ENCODE assay signal across 17 cellular contexts in the genomic region with DNA sequence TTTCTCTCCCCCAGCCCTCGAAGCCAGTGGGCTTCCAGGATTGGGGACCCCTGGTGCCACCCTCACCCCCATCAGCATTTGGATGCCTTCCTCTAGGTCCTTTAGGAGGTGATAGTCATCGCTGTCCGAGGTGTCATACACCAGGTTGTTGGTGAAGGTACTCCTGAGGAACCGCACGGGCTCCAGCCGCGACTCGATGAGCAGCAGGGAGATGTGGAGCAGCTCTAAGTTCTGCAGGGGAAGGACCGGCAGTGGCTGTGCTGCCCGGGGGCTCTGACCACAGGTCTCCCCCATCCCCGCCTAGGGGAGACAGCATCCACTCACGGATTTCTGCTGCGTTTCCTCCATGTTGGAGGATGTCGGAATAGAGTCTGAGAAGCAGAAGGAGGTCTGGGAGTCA. TPM values are rescaled to one million over a fixed set of nuclear protein-coding genes. Genes with fewer than 3 reads are reported as not detected.
DNase-seq lines count a peak whose midpoint lies in the region; ATAC-seq lines count a peak whose summit lies in the region.
"Had no signal": no experiment of that assay in that cellular context is flagged by ENCODE, and none has a peak within 500 bp of the region (broad histone marks: within the 10 kb centered on the region; RNA-seq: fewer than 3 reads in every experiment).

No MANE protein-coding gene starts in this region.

- intact Hi-C loops in cardiac septum (cut with DNase I) = no loop called here
- intact Hi-C loops in Right ventricle myocardium inferior (cut with DNase I) = loop anchor here (5.0 kb wide), 1 partner anchor 222 kb away; a partner anchor contains a TSS
- intact Hi-C loops in sciatic nerve (cut with DNase I) = no loop called here

- ATAC-seq in Right ventricle myocardium inferior = no peak
- no peak for ATAC-seq in sciatic nerve
- ATAC-seq: A549 had no signal

- peak; percentile 9 for DNase-seq in activated CD4-positive, CD25-positive, alpha-beta regulatory T cell treated with anti-CD3 and anti-CD28 coated beads, Interleukin-2, amount 50 U/mL, for 72 hours
- no peak for DNase-seq in activated CD4-positive, CD25-positive, alpha-beta regulatory T cell (lab: John Stamatoyannopoulos, UW)
- DNase-seq in cardiac septum (ENCODE audit: low spot score) (peak; percentile 72), Right ventricle myocardium inferior (ENCODE audit: missing footprints) (no peak), sciatic nerve (ENCODE audit: low spot score) (peak; percentile 45), cerebellar nuclear complex (lab: John Stamatoyannopoulos, UW) (no peak), NCI-H226 (no peak)
- DNase-seq: AML-193; CD4-positive, alpha-beta memory T cell; DMS153; DMS79; GDM1; GM23248 had no signal

RNA-seq across cellular contexts. Expression of a gene that starts 1.0 kb away (rescaled TPM):
- not detected for total RNA-seq in cardiac septum
- total RNA-seq in Right ventricle myocardium inferior = not detected
- total RNA-seq in sciatic nerve = not detected
- total RNA-seq: CD4-positive, alpha-beta memory T cell; Daoy; GM23248; H4; HT-29 had no signal

RNA-seq across cellular contexts. Expression of a gene that starts 8.5 kb away (rescaled TPM):
- not detected for total RNA-seq in cardiac septum
- not detected for total RNA-seq in Right ventricle myocardium inferior
- total RNA-seq in sciatic nerve = not detected
- total RNA-seq: CD4-positive, alpha-beta memory T cell; Daoy; GM23248; H4; HT-29 had no signal

RNA-seq across cellular contexts. Expression of a gene that starts 13.7 kb away (rescaled TPM):
- total RNA-seq in cardiac septum = not detected
- not detected for total RNA-seq in Right ventricle myocardium inferior
- total RNA-seq in sciatic nerve = not detected
- total RNA-seq: CD4-positive, alpha-beta memory T cell; Daoy; GM23248; H4; HT-29 had no signal

RNA-seq across cellular contexts. Expression of a gene that starts 22.0 kb away (rescaled TPM):
- total RNA-seq in cardiac septum = 2.7 TPM
- total RNA-seq in Right ventricle myocardium inferior = 6.9 TPM
- 5.3 TPM for total RNA-seq in sciatic nerve
- total RNA-seq: Daoy, GM23248, H4, HT-29 had no signal

RNA-seq across cellular contexts. Expression of a gene that starts 28.4 kb away (rescaled TPM):
- not detected for total RNA-seq in cardiac septum
- total RNA-seq in Right ventricle myocardium inferior = not detected
- total RNA-seq in sciatic nerve = not detected
- total RNA-seq: CD4-positive, alpha-beta memory T cell; Daoy; GM23248; H4; HT-29 had no signal

Comparison
In these comparisons a context has a peak if more than half of its experiments do, and no peak if none do; other contexts are left out.
1. DNase-seq: peak in activated CD4-positive, CD25-positive, alpha-beta regulatory T cell treated with anti-CD3 and anti-CD28 coated beads, Interleukin-2, amount 50 U/mL, for 72 hours (single experiment), cardiac septum (single experiment) and sciatic nerve (single experiment); none in activated CD4-positive, CD25-positive, alpha-beta regulatory T cell (0 of 4), Right ventricle myocardium inferior (single experiment), cerebellar nuclear complex (0 of 2) and NCI-H226 (single experiment).